10 cellular contexts compared by ENCODE assay signal in genomic region chr3:65402597-65402996, GRCh38.
DNase-seq lines count a peak whose midpoint lies in the region; ATAC-seq and TF ChIP-seq lines count a peak whose summit lies in the region.
"Had no signal": no experiment of that assay in that cellular context is flagged by ENCODE, and none has a peak within 500 bp of the region (broad histone marks: within the 10 kb centered on the region; RNA-seq: fewer than 3 reads in every experiment).

No MANE protein-coding gene starts in this region.

- H3K4me3 ChIP-seq in NB4 (ENCODE audit: low read depth, low read length) (no peak overlapping the region), ectodermal cell (ENCODE audit: insufficient read depth, low read depth, low read length) (no peak overlapping the region), neural progenitor cell (no peak overlapping the region), lower leg skin (ENCODE audit: low read depth, poor library complexity, severe bottlenecking) (no peak overlapping the region)
- H3K4me3 ChIP-seq: skin epidermis had no signal

- no peaks in the 10 kb centered on the region for H3K9me3 ChIP-seq in ectodermal cell (ENCODE audit: control insufficient read depth, low read length)
- H3K9me3 ChIP-seq in neural progenitor cell (ENCODE audit: low read depth), result no peaks in the 10 kb centered on the region

- no peaks in the 10 kb centered on the region for H3K36me3 Mint-ChIP-seq in neural progenitor cell
- H3K36me3 Mint-ChIP-seq in immature natural killer cell, result no peaks in the 10 kb centered on the region

- H3K27me3 ChIP-seq in ectodermal cell (ENCODE audit: control insufficient read depth, insufficient read depth, low read length, poor library complexity, severe bottlenecking) (no peaks in the 10 kb centered on the region), neural progenitor cell (no peaks in the 10 kb centered on the region)

- H3K79me2 ChIP-seq in neural progenitor cell (ENCODE audit: low read depth), result peaks cover 10% of the 10 kb centered on the region

- ATAC-seq in GM21825 (IDR thresholded peaks at IDR 0.05; ENCODE audit: unreplicated experiment), result no peak

- TF ChIP-seq POLR2A in NB4 (IDR thresholded peaks at IDR 0.05; ENCODE audit: extremely low read depth, insufficient read length), result no peak
- TF ChIP-seq POLR2A in lower leg skin (IDR thresholded peaks at IDR 0.05), result no peak

- H3K4me3 Mint-ChIP-seq in neural progenitor cell (no peak overlapping the region), immature natural killer cell (no peak overlapping the region)

- H3K27ac Mint-ChIP-seq in neural progenitor cell, result no peak overlapping the region
- H3K27ac Mint-ChIP-seq in immature natural killer cell, result no peak overlapping the region

- peaks cover 20% of the 10 kb centered on the region for H4K20me1 ChIP-seq in neural progenitor cell (ENCODE audit: low read depth)

- WGBS in ectodermal cell, 2 experiments, result 63 to 67% methylated on average over 7 of the region's 7 CpGs
- WGBS in lower leg skin, 2 donors, result 59 to 65% methylated on average over 7 of the region's 7 CpGs

- H3K27me3 Mint-ChIP-seq in neural progenitor cell (ENCODE audit: insufficient read depth, low read depth), result peaks cover 6% of the 10 kb centered on the region
- H3K27me3 Mint-ChIP-seq in immature natural killer cell (ENCODE audit: low read depth in 3 of 3), result peaks cover 0 to 2% (median 0%) of the 10 kb centered on the region in 3 donors

- H3K27ac ChIP-seq in ectodermal cell (ENCODE audit: insufficient read depth, low read depth, low read length, poor library complexity, severe bottlenecking) (peak overlapping the region; percentile 27), neural progenitor cell (peak overlapping the region; percentile 78)
- H3K27ac ChIP-seq: skin epidermis had no signal

- H3K9me3 Mint-ChIP-seq in neural progenitor cell (no peaks in the 10 kb centered on the region), immature natural killer cell (peaks cover 0 to 10% (median 4%) of the 10 kb centered on the region in 6 donors)

- peaks cover 36% of the 10 kb centered on the region for H3K4me1 Mint-ChIP-seq in neural progenitor cell
- H3K4me1 Mint-ChIP-seq in immature natural killer cell, result no peaks in the 10 kb centered on the region

- H3K36me3 ChIP-seq in ectodermal cell (ENCODE audit: control insufficient read depth, insufficient read depth, low read length) (no peaks in the 10 kb centered on the region), neural progenitor cell (no peaks in the 10 kb centered on the region)

- no peak overlapping the region for H2AFZ ChIP-seq in neural progenitor cell (replicated peaks)

- peaks cover 52% of the 10 kb centered on the region for H3F3A ChIP-seq in neural progenitor cell (ENCODE audit: low read depth)

- H3K4me2 ChIP-seq in neural progenitor cell, result peak overlapping the region; percentile 79

- H3K4me1 ChIP-seq in ectodermal cell (ENCODE audit: control insufficient read depth, insufficient read depth, low read length), result peaks cover 42% of the 10 kb centered on the region
- H3K4me1 ChIP-seq in neural progenitor cell, result peaks cover 49% of the 10 kb centered on the region

- intact Hi-C loops in lower leg skin (cut with DNase I; ENCODE audit: low total_unique reads), result no loop called here

- DNase-seq in Daoy (ENCODE audit: low read depth) (peak; percentile 95), NB4 (ENCODE audit: low read depth) (peak; percentile 15), neural progenitor cell (ENCODE audit: low spot score) (no peak), lower leg skin (ENCODE audit: low spot score in 2 of 2) (no peak), immature natural killer cell (no peak), NCI-H1092 (lab: John Stamatoyannopoulos, UW) (no peak)
- DNase-seq: activated T-cell treated with anti-CD3 and anti-CD28 coated beads, Interleukin-2, amount 50 U/mL, for 1 hour had no signal

- no peak overlapping the region for H3K9ac ChIP-seq in neural progenitor cell

- TF ChIP-seq CTCF in NB4 (IDR thresholded peaks at IDR 0.05; ENCODE audit: low read depth, low read length), result no peak
- TF ChIP-seq CTCF in neural progenitor cell (IDR thresholded peaks at IDR 0.05), result no peak
- TF ChIP-seq CTCF in lower leg skin (IDR thresholded peaks at IDR 0.05), result no peak

Comparison
In these comparisons a context has a peak if more than half of its experiments do, and no peak if none do; other contexts are left out.
1. DNase-seq: peak in Daoy (single experiment) and NB4 (single experiment); none in neural progenitor cell (single experiment), lower leg skin (0 of 2), immature natural killer cell (0 of 3) and NCI-H1092 (single experiment).